In the genomic region with DNA sequence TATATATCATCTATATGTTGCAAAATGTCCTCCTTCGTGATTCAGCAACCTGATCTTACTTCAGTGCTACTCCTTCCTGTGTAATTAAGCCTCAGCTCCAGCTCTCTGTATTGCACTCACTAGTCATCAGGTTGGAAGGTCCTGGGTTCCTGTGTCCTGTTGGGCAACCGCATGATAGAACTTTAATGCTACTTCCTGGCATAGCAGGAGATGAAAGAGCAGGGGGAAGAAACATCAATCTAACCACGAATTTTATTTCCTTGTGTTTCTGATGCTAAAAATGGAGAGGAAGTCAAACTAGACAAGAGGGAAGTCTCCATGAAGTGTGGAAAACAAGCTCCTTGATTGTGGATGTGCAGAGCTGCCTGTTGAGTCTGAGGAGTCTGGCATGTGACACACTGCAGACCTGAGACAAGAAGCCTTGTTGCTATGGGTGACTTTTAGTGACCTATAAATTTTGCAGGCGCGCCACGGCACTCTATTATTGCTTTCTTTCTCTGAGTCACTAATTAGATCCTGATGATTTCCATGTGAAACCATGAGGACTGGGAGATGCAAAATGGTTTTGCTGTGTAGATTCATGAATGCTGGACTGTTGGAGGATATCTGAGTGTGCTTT, we compare ENCODE assay signal across 1 cellular context.
TF ChIP-seq lines count a peak whose summit lies in the region.

No MANE protein-coding gene starts in this region.

TF ChIP-seq in GM12878, 131 proteins besides CTCF, POLR2A, EP300 and RAD21 (continued from another document):
- TF ChIP-seq NR2F1 (conservative IDR thresholded peaks at IDR 0.05), result no peak
- TF ChIP-seq KAT2A (conservative IDR thresholded peaks at IDR 0.05; ENCODE audit: control insufficient read depth, low read depth, low read length), result no peak
- TF ChIP-seq SPI1 (IDR thresholded peaks at IDR 0.05; ENCODE audit: borderline replicate concordance, insufficient read depth, low read depth, low read length), result no peak
- no peak for TF ChIP-seq ZBED1 (IDR thresholded peaks at IDR 0.05; ENCODE audit: borderline replicate concordance)
- TF ChIP-seq SMAD1 (IDR thresholded peaks at IDR 0.05; ENCODE audit: low read depth, partially characterized antibody), result no peak
- TF ChIP-seq SIX5 (IDR thresholded peaks at IDR 0.05; ENCODE audit: low read depth, low read length, severe bottlenecking), result no peak
- no peak for TF ChIP-seq SMAD5 (IDR thresholded peaks at IDR 0.05; ENCODE audit: low read depth)
- TF ChIP-seq, protein P1, sequence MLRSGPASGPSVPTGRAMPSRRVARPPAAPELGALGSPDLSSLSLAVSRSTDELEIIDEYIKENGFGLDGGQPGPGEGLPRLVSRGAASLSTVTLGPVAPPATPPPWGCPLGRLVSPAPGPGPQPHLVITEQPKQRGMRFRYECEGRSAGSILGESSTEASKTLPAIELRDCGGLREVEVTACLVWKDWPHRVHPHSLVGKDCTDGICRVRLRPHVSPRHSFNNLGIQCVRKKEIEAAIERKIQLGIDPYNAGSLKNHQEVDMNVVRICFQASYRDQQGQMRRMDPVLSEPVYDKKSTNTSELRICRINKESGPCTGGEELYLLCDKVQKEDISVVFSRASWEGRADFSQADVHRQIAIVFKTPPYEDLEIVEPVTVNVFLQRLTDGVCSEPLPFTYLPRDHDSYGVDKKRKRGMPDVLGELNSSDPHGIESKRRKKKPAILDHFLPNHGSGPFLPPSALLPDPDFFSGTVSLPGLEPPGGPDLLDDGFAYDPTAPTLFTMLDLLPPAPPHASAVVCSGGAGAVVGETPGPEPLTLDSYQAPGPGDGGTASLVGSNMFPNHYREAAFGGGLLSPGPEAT (IDR thresholded peaks at IDR 0.05; ENCODE audit: low read depth), result no peak
- TF ChIP-seq YBX1 (IDR thresholded peaks at IDR 0.05), result no peak
